In the genomic region with DNA sequence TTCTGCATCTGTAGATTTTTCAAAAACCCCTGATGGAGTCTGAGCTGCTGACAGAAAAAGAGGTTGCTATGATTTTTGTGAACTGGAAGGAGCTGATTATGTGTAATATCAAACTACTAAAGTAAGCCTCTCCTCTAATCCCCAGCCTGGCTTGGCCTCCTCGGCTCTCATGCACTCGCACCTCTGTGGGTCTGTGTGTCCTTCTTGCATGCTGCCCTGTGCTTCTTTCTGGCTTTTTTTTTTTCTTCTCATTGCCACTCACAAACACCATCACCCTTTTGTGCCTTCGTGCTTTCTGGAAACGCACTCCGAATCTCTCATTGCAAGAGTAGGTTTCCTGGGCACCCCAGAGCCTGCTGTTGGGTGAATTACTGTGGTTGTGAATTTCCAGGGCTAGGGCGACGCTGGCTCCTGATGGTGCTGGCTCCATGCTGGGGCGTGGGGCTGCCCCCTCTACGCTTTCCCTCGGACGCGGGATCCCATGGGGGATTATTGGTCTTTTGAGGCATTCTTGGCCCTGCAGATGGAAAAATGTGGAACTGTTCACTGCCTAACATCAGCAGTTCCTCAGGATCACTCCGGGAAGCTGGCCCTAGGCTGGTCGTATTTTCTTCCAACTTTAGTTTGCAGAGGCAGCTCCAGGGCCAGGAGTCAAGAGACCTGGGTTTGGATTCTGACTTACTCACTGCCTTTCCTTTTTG, we compare ENCODE assay signal across 16 cellular contexts. TPM values are rescaled to one million over a fixed set of nuclear protein-coding genes. Genes with fewer than 3 reads are reported as not detected.
DNase-seq lines count a peak whose midpoint lies in the region; ATAC-seq, FAIRE-seq and TF ChIP-seq lines count a peak whose summit lies in the region.
"Had no signal": no experiment of that assay in that cellular context is flagged by ENCODE, and none has a peak within 500 bp of the region (broad histone marks: within the 10 kb centered on the region; RNA-seq: fewer than 3 reads in every experiment).

No MANE protein-coding gene starts in this region.

- H3K14ac ChIP-seq in H1 (ENCODE audit: insufficient read length), result no peak overlapping the region

- intact Hi-C loops in tibial artery (cut with DNase I; ENCODE audit: low total_unique reads), result no loop called here

- no peak for TF ChIP-seq POLR2A in H1 (IDR thresholded peaks at IDR 0.05; ENCODE audit: control extremely low read depth in 1 of 2, low read depth in 2 of 2, low read length in 2 of 2)

- peaks cover 15% of the 10 kb centered on the region for H3K4me1 ChIP-seq in HUES48 (ENCODE audit: control insufficient read depth, insufficient read depth, low read length)
- H3K4me1 ChIP-seq in H1 (replicated peaks in 1 of 4; ENCODE audit: control insufficient read depth in 3 of 4, insufficient read depth in 4 of 4, low read length in 3 of 4), result peaks cover 0 to 16% (median 13%) of the 10 kb centered on the region in 4 experiments; a peak in 5 of 7 replicates
- H3K4me1 ChIP-seq in neural progenitor cell, result peaks cover 14% of the 10 kb centered on the region
- peaks cover 0 to 21% (median 4%) of the 10 kb centered on the region in 4 donors for H3K4me1 ChIP-seq in tibial artery
- H3K4me1 ChIP-seq: BE2C had no signal

- POLR2A ChIA-PET in H1 (lab: Charles Lee; ENCODE audit: partially characterized antibody), result interaction anchor here (0.7 to 1.5 kb wide), 2 partner anchors 12 to 19 kb away, joined by 3 to 5 read pairs; no protein-coding TSS in a partner anchor

- no peak overlapping the region for H4K5ac ChIP-seq in H1 (ENCODE audit: insufficient read length, low read depth, low read length)

- H3K36me3 ChIP-seq in HUES48 (ENCODE audit: control insufficient read depth, insufficient read depth, low read length) (no peaks in the 10 kb centered on the region), H1 (ENCODE audit: control insufficient read depth in 2 of 4, insufficient read depth in 4 of 4, low read length in 3 of 4) (no peaks in the 10 kb centered on the region), neural progenitor cell (no peaks in the 10 kb centered on the region), tibial artery (no peaks in the 10 kb centered on the region)
- H3K36me3 ChIP-seq: BE2C, SJSA1 had no signal

- no peak overlapping the region for H3K4me3 Mint-ChIP-seq in neural progenitor cell
- H3K4me3 Mint-ChIP-seq: CD4-positive, alpha-beta memory T cell had no signal

- peaks cover 2% of the 10 kb centered on the region for H3K36me3 Mint-ChIP-seq in neural progenitor cell
- H3K36me3 Mint-ChIP-seq: CD4-positive, alpha-beta memory T cell had no signal

- CTCF ChIA-PET in H1 (lab: Charles Lee; ENCODE audit: partially characterized antibody), result interaction anchor here (0.5 to 1.0 kb wide), 2 partner anchors 11 to 562 kb away, joined by 3 to 5 read pairs; no protein-coding TSS in a partner anchor

- TF ChIP-seq RAD21 in H1 (IDR thresholded peaks at IDR 0.05 in 1 of 2, conservative IDR thresholded peaks at IDR 0.05 in 1 of 2; ENCODE audit: low read depth in 2 of 2, low read length in 2 of 2), result no peak

- no peak overlapping the region for H2BK12ac ChIP-seq in H1 (ENCODE audit: low read depth, low read length)

- peaks cover 10% of the 10 kb centered on the region for H3K27me3 Mint-ChIP-seq in neural progenitor cell (ENCODE audit: insufficient read depth, low read depth)

- no peaks in the 10 kb centered on the region for H3F3A ChIP-seq in neural progenitor cell (ENCODE audit: low read depth)

- TF ChIP-seq CTCF in H1 (IDR thresholded peaks at IDR 0.05; ENCODE audit: control extremely low read depth in 1 of 3, insufficient read depth in 1 of 3, low read depth in 1 of 3, low read length in 3 of 3) (no peak), neural progenitor cell (IDR thresholded peaks at IDR 0.05) (no peak), tibial artery (IDR thresholded peaks at IDR 0.05) (no peak)

- no peak for FAIRE-seq in H1 (lab: Jason Lieb, UNC)

- H4K20me1 ChIP-seq in H1 (replicated peaks in 1 of 2; ENCODE audit: control insufficient read depth in 1 of 2, insufficient read depth in 2 of 2, low read length in 2 of 2) (no peaks in the 10 kb centered on the region), neural progenitor cell (ENCODE audit: low read depth) (no peaks in the 10 kb centered on the region)

- peak overlapping the region; percentile 91 for H2AFZ ChIP-seq in H1 (ENCODE audit: low read length)
- H2AFZ ChIP-seq in neural progenitor cell (replicated peaks), result peak overlapping the region; percentile 76

- H3K4me3 ChIP-seq in HUES48 (ENCODE audit: low read depth, low read length) (no peak overlapping the region), H1 (ENCODE audit: extremely low read depth in 1 of 4, insufficient read depth in 2 of 4, low read depth in 3 of 4, low read length in 4 of 4) (no peak overlapping the region), neural progenitor cell (no peak overlapping the region), tibial artery (no peak overlapping the region)
- H3K4me3 ChIP-seq: SJSA1 had no signal

- H2BK5ac ChIP-seq in H1 (ENCODE audit: low read depth, low read length), result no peak overlapping the region

- H2BK120ac ChIP-seq in H1 (replicated peaks; ENCODE audit: low read depth, low read length), result no peak overlapping the region

- no peak for ATAC-seq in GM18868 (IDR thresholded peaks at IDR 0.05; ENCODE audit: unreplicated experiment)

- H3K4me2 ChIP-seq in H1 (ENCODE audit: insufficient read depth in 1 of 2, low read depth in 2 of 2, low read length in 2 of 2), result peak overlapping the region; percentile 28 to 30; a peak in 2 of 4 replicates
- H3K4me2 ChIP-seq in neural progenitor cell, result peak overlapping the region; percentile 56

- H3K79me2 ChIP-seq in H1 (ENCODE audit: control insufficient read depth in 1 of 2, insufficient read depth in 2 of 2, low read length in 2 of 2) (no peaks in the 10 kb centered on the region), neural progenitor cell (ENCODE audit: low read depth) (no peaks in the 10 kb centered on the region)

- H2AK5ac ChIP-seq in H1 (ENCODE audit: low read depth, low read length), result no peak overlapping the region

- H4K8ac ChIP-seq in H1 (ENCODE audit: extremely low read depth, insufficient read depth, low read length), result peak overlapping the region; percentile 63; the same call in 1 of the 2 replicates

- H3K27ac ChIP-seq in HUES48 (ENCODE audit: low read depth, low read length) (peak overlapping the region; percentile 42), H1 (ENCODE audit: low read depth, low read length) (no peak overlapping the region), neural progenitor cell (no peak overlapping the region), tibial artery (peak overlapping the region; percentile 45 to 65)
- H3K27ac ChIP-seq: SJSA1 had no signal

- H3K18ac ChIP-seq in H1 (ENCODE audit: extremely low read depth, low read length), result no peak overlapping the region; the same call in 1 of the 2 replicates

- 76% methylated on average over 14 of the region's 14 CpGs; no CpG with 5 or more reads in 1 of the 2 experiments for WGBS in H1 (ENCODE audit: extremely low coverage in 1 of 2, insufficient coverage in 1 of 2, insufficient read length in 1 of 2, insufficient replicate concordance in 2 of 2, low coverage in 1 of 2, low lambda C conversion rate in 2 of 2, missing lambda C conversion rate in 1 of 2), 2 experiments

- H3K23ac ChIP-seq in H1 (ENCODE audit: insufficient read length), result no peak overlapping the region

- H3K4ac ChIP-seq in H1 (replicated peaks; ENCODE audit: insufficient read length, low read depth, low read length), result no peak overlapping the region

- peak overlapping the region; percentile 9; the same call in 1 of the 2 replicates for H2BK15ac ChIP-seq in H1 (ENCODE audit: low read length)

- H4K91ac ChIP-seq in H1 (replicated peaks; ENCODE audit: insufficient read length, low read length), result peak overlapping the region; percentile 11

- peak overlapping the region; percentile 94 for H3K27ac Mint-ChIP-seq in neural progenitor cell
- H3K27ac Mint-ChIP-seq: CD4-positive, alpha-beta memory T cell had no signal

- no peak overlapping the region for H2BK20ac ChIP-seq in H1 (ENCODE audit: low read length)

- H3K27me3 ChIP-seq in HUES48 (ENCODE audit: control insufficient read depth, insufficient read depth, low read length) (no peaks in the 10 kb centered on the region), H1 (replicated peaks in 1 of 4; ENCODE audit: control insufficient read depth in 3 of 4, extremely low read depth in 1 of 4, insufficient read depth in 3 of 4, low read length in 3 of 4) (no peaks in the 10 kb centered on the region; a peak in 1 of 7 replicates), neural progenitor cell (no peaks in the 10 kb centered on the region), tibial artery (no peaks in the 10 kb centered on the region)
- H3K27me3 ChIP-seq: BE2C, SJSA1 had no signal

- H3K9ac ChIP-seq in HUES48 (ENCODE audit: low read depth, low read length) (no peak overlapping the region), H1 (replicated peaks in 1 of 4; ENCODE audit: extremely low read depth in 1 of 4, low read depth in 3 of 4, low read length in 3 of 4) (no peak overlapping the region), neural progenitor cell (no peak overlapping the region)

- H3K23me2 ChIP-seq in H1 (ENCODE audit: low read depth, low read length), result no peaks in the 10 kb centered on the region

- peaks cover 17% of the 10 kb centered on the region for H3K4me1 Mint-ChIP-seq in neural progenitor cell
- H3K4me1 Mint-ChIP-seq: CD4-positive, alpha-beta memory T cell had no signal

- no peaks in the 10 kb centered on the region for H3K79me1 ChIP-seq in H1 (ENCODE audit: low read depth, low read length)

- H3K9me3 ChIP-seq in HUES48 (ENCODE audit: control insufficient read depth, insufficient read depth, low read length), result no peaks in the 10 kb centered on the region
- H3K9me3 ChIP-seq in H1 (ENCODE audit: insufficient read depth in 2 of 2, low read depth in 1 of 2, low read length in 1 of 2), result no peaks in the 10 kb centered on the region
- no peaks in the 10 kb centered on the region for H3K9me3 ChIP-seq in neural progenitor cell (ENCODE audit: low read depth)
- H3K9me3 ChIP-seq in tibial artery, result no peaks in the 10 kb centered on the region
- H3K9me3 ChIP-seq: BE2C, SJSA1 had no signal

- no peak for TF ChIP-seq EP300 in H1 (IDR thresholded peaks at IDR 0.05; ENCODE audit: borderline replicate concordance in 1 of 2, low read depth in 2 of 2, low read length in 2 of 2)

- DNase-seq in H1 (ENCODE audit: low read depth in 1 of 2, low spot score in 2 of 2), result no peak
- no peak for DNase-seq in neural progenitor cell (ENCODE audit: low spot score)
- DNase-seq in tibial artery, result peak in 1 of 2 donors; percentile 29
- no peak for DNase-seq in NCI-H526 treated with DMSO at 0.1 percent for 48 hours (lab: John Stamatoyannopoulos, UW)
- DNase-seq in dedifferentiated amniotic fluid mesenchymal stem cell (ENCODE audit: extremely low spot score), result no peak
- DNase-seq: BE2C; CD4-positive, alpha-beta memory T cell; GOT3; MV-4-11; NCI-H1436; NCI-H2029 treated with DMSO at 0.1 percent for 48 hours; NCI-H524; NK-92 treated with Interleukin-12 subunit alpha and Interleukin-12 subunit beta, amount 100 ng/mL, for 24 hours had no signal

- no peaks in the 10 kb centered on the region for H3K9me3 Mint-ChIP-seq in neural progenitor cell
- H3K9me3 Mint-ChIP-seq: CD4-positive, alpha-beta memory T cell had no signal

- no peak overlapping the region for H3K56ac ChIP-seq in H1 (replicated peaks; ENCODE audit: insufficient read length, low read depth, low read length)

RNA-seq across cellular contexts. Expression of gene ATP5PO, which starts 56.8 kb away (rescaled TPM):
- total RNA-seq in H1 (2021; fragmentation: NEBNext Ultra II Directional; extraction: Animal tissue kit (Norgen Biotek cat#: 25700)), result 267 and 271 TPM in 2 replicates
- polyA plus RNA-seq in H1 (2011; rRNA removed), result 152 and 251 TPM in 2 replicates
- polyA plus RNA-seq in H1 (2011; cell fraction: cytosol; rRNA removed), result 304 TPM
- polyA plus RNA-seq in H1 (2011; cell fraction: nucleus; rRNA removed), result 123 TPM
- polyA plus RNA-seq in H1 (2012, experiment 1 of 2), result 327 to 385 TPM (median 339 TPM) in 4 replicates
- polyA plus RNA-seq in H1 (2012, experiment 2 of 2), result 102 TPM
- polyA plus RNA-seq in H1 (2013, experiment 1 of 2), result 472 TPM
- polyA plus RNA-seq in H1 (2013, experiment 2 of 2), result 490 TPM
- polyA minus RNA-seq in H1 (2011; rRNA and poly(A)+ RNA removed), result 126 and 191 TPM in 2 replicates
- 69.6 TPM for polyA minus RNA-seq in H1 (2011; cell fraction: cytosol; rRNA and poly(A)+ RNA removed)
- 53.1 TPM for polyA minus RNA-seq in H1 (2011; cell fraction: nucleus; rRNA and poly(A)+ RNA removed)
- total RNA-seq in neural progenitor cell (ENCODE audit: low replicate concordance), result 271 and 309 TPM in 2 replicates

Comparison
In these comparisons a context has a peak if more than half of its experiments do, and no peak if none do; other contexts are left out.
1. H3K27ac ChIP-seq: peak in HUES48 (single experiment) and tibial artery (2 of 2); none in H1 (single experiment) and neural progenitor cell (single experiment).